18 cellular contexts compared by ENCODE assay signal in genomic region chr1:16318544-16318943, GRCh38. TPM values are rescaled to one million over a fixed set of nuclear protein-coding genes. Genes with fewer than 3 reads are reported as not detected.
A peak's percentile ranks its signal among the peaks of the same experiment; 100 is the strongest.
DNase-seq lines count a peak whose midpoint lies in the region; ATAC-seq and TF ChIP-seq lines count a peak whose summit lies in the region.
"Had no signal": no experiment of that assay in that cellular context is flagged by ENCODE, and none has a peak within 500 bp of the region (broad histone marks: within the 10 kb centered on the region; RNA-seq: fewer than 3 reads in every experiment).

No MANE protein-coding gene starts in this region.

- H3K4me1 ChIP-seq in hepatocyte (ENCODE audit: insufficient read depth) (no peaks in the 10 kb centered on the region), rectal smooth muscle tissue (ENCODE audit: control insufficient read depth, insufficient read depth, low read length) (peaks cover 2% of the 10 kb centered on the region), SJCRH30 (no peaks in the 10 kb centered on the region)

- peak; percentile 48 for DNase-seq in CD1c-positive myeloid dendritic cell (ENCODE audit: extremely low spot score)
- DNase-seq in cardiac fibroblast (ENCODE audit: low read depth in 2 of 2) = peak; percentile 8 to 50
- DNase-seq in hepatocyte (ENCODE audit: low spot score) = peak; percentile 19
- DNase-seq in activated T-cell treated with anti-CD3 and anti-CD28 coated beads, Interleukin-2, amount 50 U/mL, for 24 hours = no peak
- no peak for DNase-seq in SHP77 treated with DMSO at 0.1 percent for 48 hours (lab: John Stamatoyannopoulos, UW)
- DNase-seq in SJCRH30 = no peak
- DNase-seq: activated CD8-positive, alpha-beta memory T cell treated with anti-CD3 and anti-CD28 coated beads, Interleukin-2, amount 10 ng/mL, durations not matched to agents 7 days and 5 days; activated naive CD4-positive, alpha-beta T cell treated with anti-CD3 and anti-CD28 coated beads, Interleukin-2, amount 10 ng/mL, durations not matched to agents 7 days and 5 days; central memory CD4-positive, alpha-beta T cell; DMS 273 treated with DMSO at 0.1 percent for 48 hours; Karpas-422; NCI-H2081 had no signal

- no peaks in the 10 kb centered on the region for H3K9me3 Mint-ChIP-seq in activated T-cell treated with anti-CD3 and anti-CD28 coated beads, Interleukin-2, amount 50 U/mL, for 24 hours
- H3K9me3 Mint-ChIP-seq: activated naive CD4-positive, alpha-beta T cell treated with anti-CD3 and anti-CD28 coated beads, Interleukin-2, amount 10 ng/mL, durations not matched to agents 7 days and 5 days had no signal

- H2AFZ ChIP-seq in hepatocyte = no peak overlapping the region

- peak overlapping the region; percentile 40 for H3K9ac ChIP-seq in rectal smooth muscle tissue (ENCODE audit: low read length)

- H3K4me2 ChIP-seq in hepatocyte = no peak overlapping the region

- H3K27me3 ChIP-seq in hepatocyte (no peaks in the 10 kb centered on the region), rectal smooth muscle tissue (ENCODE audit: control insufficient read depth, insufficient read depth, low read length) (no peaks in the 10 kb centered on the region), SJCRH30 (no peaks in the 10 kb centered on the region)
- H3K27me3 ChIP-seq: thyroid gland had no signal

- H3K36me3 ChIP-seq in hepatocyte (replicated peaks; ENCODE audit: insufficient read depth, low read depth) = no peaks in the 10 kb centered on the region
- peaks cover 3% of the 10 kb centered on the region for H3K36me3 ChIP-seq in rectal smooth muscle tissue (ENCODE audit: control insufficient read depth, insufficient read depth, low read length)
- H3K36me3 ChIP-seq in SJCRH30 = peaks cover 9% of the 10 kb centered on the region; the same call in 1 of the 2 replicates

- H3K4me3 ChIP-seq in cardiac fibroblast (replicated peaks in 1 of 2; ENCODE audit: low read depth in 2 of 2, low read length in 2 of 2) (no peak overlapping the region), hepatocyte (no peak overlapping the region), rectal smooth muscle tissue (ENCODE audit: low read length) (no peak overlapping the region), SJCRH30 (no peak overlapping the region)
- H3K4me3 ChIP-seq: thyroid gland had no signal

- 80% methylated on average over 3 of the region's 3 CpGs for WGBS in hepatocyte (ENCODE audit: low lambda C conversion rate, missing lambda C conversion rate)

- H3K4me1 Mint-ChIP-seq in activated T-cell treated with anti-CD3 and anti-CD28 coated beads, Interleukin-2, amount 50 U/mL, for 24 hours (ENCODE audit: low read depth) = peaks cover 25% of the 10 kb centered on the region
- H3K4me1 Mint-ChIP-seq: activated CD8-positive, alpha-beta memory T cell treated with anti-CD3 and anti-CD28 coated beads, Interleukin-2, amount 10 ng/mL, durations not matched to agents 7 days and 5 days; activated naive CD4-positive, alpha-beta T cell treated with anti-CD3 and anti-CD28 coated beads, Interleukin-2, amount 10 ng/mL, durations not matched to agents 7 days and 5 days had no signal

- H3K9me3 ChIP-seq in hepatocyte (ENCODE audit: low read depth) (no peaks in the 10 kb centered on the region), SJCRH30 (replicated peaks) (no peaks in the 10 kb centered on the region)
- H3K9me3 ChIP-seq: thyroid gland had no signal

- H4K20me1 ChIP-seq in hepatocyte (ENCODE audit: insufficient read depth, poor library complexity, severe bottlenecking) = peaks cover 54% of the 10 kb centered on the region

- H3K9me2 ChIP-seq in hepatocyte (replicated peaks; ENCODE audit: insufficient read depth) = no peaks in the 10 kb centered on the region

- ATAC-seq in GM18867 (IDR thresholded peaks at IDR 0.05; ENCODE audit: unreplicated experiment) = no peak
- ATAC-seq: activated CD8-positive, alpha-beta memory T cell treated with anti-CD3 and anti-CD28 coated beads, Interleukin-2, amount 10 ng/mL, durations not matched to agents 7 days and 5 days; HCT116 had no signal

- peaks cover 31% of the 10 kb centered on the region for H3K36me3 Mint-ChIP-seq in activated T-cell treated with anti-CD3 and anti-CD28 coated beads, Interleukin-2, amount 50 U/mL, for 24 hours (ENCODE audit: low read depth)

- no peaks in the 10 kb centered on the region for H3K27me3 Mint-ChIP-seq in activated T-cell treated with anti-CD3 and anti-CD28 coated beads, Interleukin-2, amount 50 U/mL, for 24 hours
- H3K27me3 Mint-ChIP-seq: activated CD8-positive, alpha-beta memory T cell treated with anti-CD3 and anti-CD28 coated beads, Interleukin-2, amount 10 ng/mL, durations not matched to agents 7 days and 5 days; activated naive CD4-positive, alpha-beta T cell treated with anti-CD3 and anti-CD28 coated beads, Interleukin-2, amount 10 ng/mL, durations not matched to agents 7 days and 5 days had no signal

- H3K27ac ChIP-seq in hepatocyte (no peak overlapping the region), rectal smooth muscle tissue (ENCODE audit: low read depth, low read length) (no peak overlapping the region), SJCRH30 (no peak overlapping the region)
- H3K27ac ChIP-seq: HL-60, thyroid gland, VCaP had no signal

- H3K27ac Mint-ChIP-seq in activated T-cell treated with anti-CD3 and anti-CD28 coated beads, Interleukin-2, amount 50 U/mL, for 24 hours = no peak overlapping the region
- H3K27ac Mint-ChIP-seq: activated CD8-positive, alpha-beta memory T cell treated with anti-CD3 and anti-CD28 coated beads, Interleukin-2, amount 10 ng/mL, durations not matched to agents 7 days and 5 days; activated naive CD4-positive, alpha-beta T cell treated with anti-CD3 and anti-CD28 coated beads, Interleukin-2, amount 10 ng/mL, durations not matched to agents 7 days and 5 days had no signal

- TF ChIP-seq CTCF in cardiac fibroblast (IDR thresholded peaks at IDR 0.05; ENCODE audit: low read depth, low read length) (no peak), hepatocyte (IDR thresholded peaks at IDR 0.05; ENCODE audit: poor library complexity) (no peak)

- no peak overlapping the region for H3K4me3 Mint-ChIP-seq in activated T-cell treated with anti-CD3 and anti-CD28 coated beads, Interleukin-2, amount 50 U/mL, for 24 hours
- H3K4me3 Mint-ChIP-seq: activated CD8-positive, alpha-beta memory T cell treated with anti-CD3 and anti-CD28 coated beads, Interleukin-2, amount 10 ng/mL, durations not matched to agents 7 days and 5 days; activated naive CD4-positive, alpha-beta T cell treated with anti-CD3 and anti-CD28 coated beads, Interleukin-2, amount 10 ng/mL, durations not matched to agents 7 days and 5 days had no signal

- peaks cover 80% of the 10 kb centered on the region for H3K79me2 ChIP-seq in hepatocyte

RNA-seq across cellular contexts. Expression of gene FBXO42, which starts 33.7 kb away (rescaled TPM):
- total RNA-seq in hepatocyte = 19.5 and 19.9 TPM in 2 replicates
- 21.1 and 22.1 TPM in 2 replicates for polyA plus RNA-seq in hepatocyte
- 21.3 and 26.5 TPM in 2 replicates for total RNA-seq in SJCRH30 (2014; rRNA removed; shearing (Covaris generic))

RNA-seq across cellular contexts. Expression of gene SZRD1, which starts 48.5 kb away (rescaled TPM):
- total RNA-seq in hepatocyte = 72.1 and 80.5 TPM in 2 replicates
- polyA plus RNA-seq in hepatocyte = 46.8 and 63.0 TPM in 2 replicates
- total RNA-seq in SJCRH30 (2014; rRNA removed; shearing (Covaris generic)) = 113 and 115 TPM in 2 replicates

Comparison
In these comparisons a context has a peak if more than half of its experiments do, and no peak if none do; other contexts are left out.
1. DNase-seq: peak in CD1c-positive myeloid dendritic cell (single experiment), cardiac fibroblast (2 of 2) and hepatocyte (single experiment); none in activated T-cell treated with anti-CD3 and anti-CD28 coated beads, Interleukin-2, amount 50 U/mL, for 24 hours (single experiment), SHP77 treated with DMSO at 0.1 percent for 48 hours (single experiment) and SJCRH30 (0 of 2).